In genomic region chr7:134933460-134934068, GRCh38 we compare ENCODE assay signal across 1 cellular context.
TF ChIP-seq lines count a peak whose summit lies in the region.

No MANE protein-coding gene starts in this region.

TF ChIP-seq in IMR-90, 13 proteins besides CTCF, POLR2A, EP300 and RAD21 (continued from another document):
- TF ChIP-seq ELK1 (IDR thresholded peaks at IDR 0.05; ENCODE audit: borderline replicate concordance, low read depth, low read length) (no peak), CHD1 (IDR thresholded peaks at IDR 0.05; ENCODE audit: low read depth, low read length) (no peak), CEBPB (IDR thresholded peaks at IDR 0.05; ENCODE audit: low read depth, low read length) (no peak), MAZ (IDR thresholded peaks at IDR 0.05; ENCODE audit: borderline replicate concordance, low read depth, low read length) (no peak), NFE2L2 (IDR thresholded peaks at IDR 0.05; ENCODE audit: low read depth, low read length) (no peak), SMC3 (IDR thresholded peaks at IDR 0.05; ENCODE audit: low read depth, low read length) (no peak)
